18 cellular contexts compared by ENCODE assay signal in genomic region chr1:224563666-224564065, GRCh38. TPM values are rescaled to one million over a fixed set of nuclear protein-coding genes. Genes with fewer than 3 reads are reported as not detected.
DNase-seq lines count a peak whose midpoint lies in the region; ATAC-seq and TF ChIP-seq lines count a peak whose summit lies in the region.
"Had no signal": no experiment of that assay in that cellular context is flagged by ENCODE, and none has a peak within 500 bp of the region (broad histone marks: within the 10 kb centered on the region; RNA-seq: fewer than 3 reads in every experiment).

No MANE protein-coding gene starts in this region.

- no peak for TF ChIP-seq POLR2A in gastrocnemius medialis (IDR thresholded peaks at IDR 0.05)

- H3K4me1 Mint-ChIP-seq in activated naive CD4-positive, alpha-beta T cell treated with anti-CD3 and anti-CD28 coated beads for 36 hours (ENCODE audit: low read depth) = no peaks in the 10 kb centered on the region

- H3K27me3 Mint-ChIP-seq in activated naive CD4-positive, alpha-beta T cell treated with anti-CD3 and anti-CD28 coated beads for 36 hours (ENCODE audit: low read depth) = no peaks in the 10 kb centered on the region
- H3K27me3 Mint-ChIP-seq: CD4-positive, alpha-beta T cell had no signal

- H3K27me3 ChIP-seq in SJSA1 (replicated peaks) (no peaks in the 10 kb centered on the region), gastrocnemius medialis (no peaks in the 10 kb centered on the region)

- in situ Hi-C loops in G401 (cut with HindIII; ENCODE audit: low sequenced_read_pairs) = no loop called here
- in situ Hi-C loops in gastrocnemius medialis (cut with MboI; ENCODE audit: low sequenced_read_pairs in 4 of 4) = no loop called here

- H3K27ac Mint-ChIP-seq in activated naive CD4-positive, alpha-beta T cell treated with anti-CD3 and anti-CD28 coated beads for 36 hours = no peak overlapping the region
- H3K27ac Mint-ChIP-seq: CD4-positive, alpha-beta T cell had no signal

- H3K9me3 ChIP-seq in SJSA1 (replicated peaks) (no peaks in the 10 kb centered on the region), gastrocnemius medialis (no peaks in the 10 kb centered on the region)

- intact Hi-C loops in gastrocnemius medialis (cut with DNase I; ENCODE audit: low total_unique reads) = loop anchor here (2.0 to 5.0 kb wide), 2 partner anchors 53 to 56 kb away; partner anchors contain the start of gene CNIH3
- intact Hi-C loops in activated naive CD4-positive, alpha-beta T cell treated with anti-CD3 and anti-CD28 coated beads for 36 hours (cut with micrococcal nuclease) = no loop called here

- peak; percentile 77 for DNase-seq in G401 (ENCODE audit: low spot score)
- peak; percentile 74 to 95 for DNase-seq in NCI-H524 (lab: John Stamatoyannopoulos, UW)
- DNase-seq in SJSA1 (ENCODE audit: low read depth in 1 of 2, low spot score in 2 of 2) = no peak
- DNase-seq in gastrocnemius medialis = no peak
- DNase-seq in activated naive CD4-positive, alpha-beta T cell treated with anti-CD3 and anti-CD28 coated beads for 36 hours = no peak
- no peak for DNase-seq in activated T-cell treated with anti-CD3 and anti-CD28 coated beads, Interleukin-2, amount 50 U/mL, for 1 hour
- no peak for DNase-seq in omental fat pad (ENCODE audit: low spot score)
- DNase-seq: ACHN; CD4-positive, alpha-beta T cell; DMS79; H7; NCI-H1105; NCI-H187; NCI-H446; NCI-H774; Right ventricle myocardium superior had no signal

- H3K9me3 Mint-ChIP-seq in activated naive CD4-positive, alpha-beta T cell treated with anti-CD3 and anti-CD28 coated beads for 36 hours = no peaks in the 10 kb centered on the region
- H3K9me3 Mint-ChIP-seq: CD4-positive, alpha-beta T cell had no signal

- TF ChIP-seq CTCF in gastrocnemius medialis (IDR thresholded peaks at IDR 0.05 in 4 of 5, conservative IDR thresholded peaks at IDR 0.05 in 1 of 5) (no peak), omental fat pad (IDR thresholded peaks at IDR 0.05) (no peak)

- H3K4me3 Mint-ChIP-seq in activated naive CD4-positive, alpha-beta T cell treated with anti-CD3 and anti-CD28 coated beads for 36 hours = no peak overlapping the region
- H3K4me3 Mint-ChIP-seq: CD4-positive, alpha-beta T cell had no signal

- H3K27ac ChIP-seq in SJSA1 (peak overlapping the region; percentile 80; the same call in 1 of the 2 replicates), gastrocnemius medialis (peak overlapping the region; percentile 73 to 94 (median 82))
- H3K27ac ChIP-seq: HL-60 had no signal

- no peak overlapping the region for H3K4me3 ChIP-seq in SJSA1
- H3K4me3 ChIP-seq in gastrocnemius medialis = no peak overlapping the region

- ATAC-seq in gastrocnemius medialis (no peak), omental fat pad (ENCODE audit: low FRiP score) (no peak)
- ATAC-seq: Panc1 had no signal

- H3K4me1 ChIP-seq in SJSA1 (replicated peaks) (peaks cover 29% of the 10 kb centered on the region), gastrocnemius medialis (peaks cover 23 to 41% of the 10 kb centered on the region in 2 donors)

- CTCF ChIA-PET in activated naive CD4-positive, alpha-beta T cell treated with anti-CD3 and anti-CD28 coated beads for 36 hours (lab: Charles Lee) = no interaction called here

- H3K36me3 Mint-ChIP-seq in activated naive CD4-positive, alpha-beta T cell treated with anti-CD3 and anti-CD28 coated beads for 36 hours (ENCODE audit: low read depth) = no peaks in the 10 kb centered on the region

- H3K36me3 ChIP-seq in SJSA1 (no peaks in the 10 kb centered on the region), gastrocnemius medialis (no peaks in the 10 kb centered on the region)

RNA-seq across cellular contexts. Expression of gene CNIH3, which starts 52.5 kb away (rescaled TPM):
- total RNA-seq in G401 (2014; rRNA removed; shearing (Covaris generic)) = 3.2 and 3.9 TPM in 2 replicates
- total RNA-seq in SJSA1 (2014; rRNA removed; shearing (Covaris generic)) = 7.8 and 7.9 TPM in 2 replicates
- total RNA-seq in gastrocnemius medialis = 1 to 10 TPM in 2 of 4 donors, under 1 TPM in 1, not detected in 1; 0.95 to 1.6 (median 1.5) TPM
- 1 to 10 TPM in 1 of 2 experiments, under 1 TPM in 1; 0.59 to 2.5 TPM for total RNA-seq in activated naive CD4-positive, alpha-beta T cell treated with anti-CD3 and anti-CD28 coated beads for 36 hours
- total RNA-seq in omental fat pad = 1 to 10 TPM; 1.9 to 4.0 (median 3.4) TPM

Comparison
In these comparisons a context has a peak if more than half of its experiments do, and no peak if none do; other contexts are left out.
1. DNase-seq: peak in G401 (single experiment) and NCI-H524 (2 of 2); none in SJSA1 (0 of 2), gastrocnemius medialis (0 of 2), activated naive CD4-positive, alpha-beta T cell treated with anti-CD3 and anti-CD28 coated beads for 36 hours (single experiment), activated T-cell treated with anti-CD3 and anti-CD28 coated beads, Interleukin-2, amount 50 U/mL, for 1 hour (single experiment) and omental fat pad (single experiment).